13 cellular contexts compared by ENCODE assay signal in the genomic region with DNA sequence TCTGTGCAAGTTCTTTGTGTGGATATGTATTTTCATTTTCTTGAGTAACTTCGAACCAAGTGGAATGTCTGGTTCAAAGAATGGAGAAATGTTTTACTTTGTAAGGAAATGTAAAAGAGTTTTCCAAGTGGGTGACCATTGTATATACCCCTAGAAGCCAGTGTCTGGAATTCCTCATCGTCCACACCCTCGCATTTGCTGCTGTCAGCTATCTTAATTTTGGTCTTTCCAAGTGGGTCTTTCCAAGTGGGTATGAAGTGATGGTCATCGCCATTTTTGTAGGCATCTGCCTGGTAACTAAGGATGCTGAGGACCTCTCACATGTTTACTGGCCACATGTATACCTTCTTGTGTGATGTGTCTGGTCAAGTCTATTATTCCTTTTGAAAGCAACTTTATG.
DNase-seq lines count a peak whose midpoint lies in the region; ATAC-seq and TF ChIP-seq lines count a peak whose summit lies in the region.
"Had no signal": no experiment of that assay in that cellular context is flagged by ENCODE, and none has a peak within 500 bp of the region (broad histone marks: within the 10 kb centered on the region; RNA-seq: fewer than 3 reads in every experiment).

No MANE protein-coding gene starts in this region.

- no peak for ATAC-seq in HG03442 (IDR thresholded peaks at IDR 0.05; ENCODE audit: unreplicated experiment)

- intact Hi-C loops in posterior cingulate gyrus (cut with DNase I), result no loop called here
- intact Hi-C loops in posterior vena cava (cut with DNase I), result no loop called here

- no peak overlapping the region for H3K4me3 ChIP-seq in osteoblast (ENCODE audit: insufficient read depth, low read length)
- H3K4me3 ChIP-seq: HAP-1 had no signal

- H4K20me1 ChIP-seq in osteoblast (ENCODE audit: insufficient read depth, low read length), result no peaks in the 10 kb centered on the region

- H3K4me1 ChIP-seq in osteoblast (ENCODE audit: insufficient read depth, low read length), result no peaks in the 10 kb centered on the region
- H3K4me1 ChIP-seq: Caco-2, HAP-1 had no signal

- no peak overlapping the region for H3K4me2 ChIP-seq in osteoblast (ENCODE audit: insufficient read depth, low read length)

- TF ChIP-seq CTCF in VCaP (conservative IDR thresholded peaks at IDR 0.05) (no peak), osteoblast (IDR thresholded peaks at IDR 0.05; ENCODE audit: extremely low read depth, low read depth, low read length) (no peak)

- DNase-seq in activated CD8-positive, alpha-beta memory T cell treated with anti-CD3 and anti-CD28 coated beads for 24 hours, result peak; percentile 5
- no peak for DNase-seq in activated CD8-positive, alpha-beta memory T cell treated with anti-CD3 and anti-CD28 coated beads, Interleukin-2, amount 50 U/mL, for 4 hours
- peak; percentile 57 for DNase-seq in osteoblast (ENCODE audit: insufficient read length, low spot score, missing footprints)
- DNase-seq in posterior cingulate gyrus, result no peak
- DNase-seq in posterior vena cava (ENCODE audit: low spot score), result no peak
- DNase-seq: Caco-2; CD8-positive, alpha-beta memory T cell; DMS53; GF-D8 had no signal

- H3K36me3 ChIP-seq in osteoblast (ENCODE audit: insufficient read depth, low read length), result no peaks in the 10 kb centered on the region
- H3K36me3 ChIP-seq: HAP-1 had no signal

- H3K27ac ChIP-seq in VCaP (0 out of 2 replicates have a peak overlapping the region, but pooled peaks have one; percentile 16), osteoblast (ENCODE audit: low read depth, low read length) (no peak overlapping the region)
- H3K27ac ChIP-seq: 22Rv1 had no signal

- H3K27me3 ChIP-seq in osteoblast (ENCODE audit: insufficient read depth, low read length), result no peaks in the 10 kb centered on the region

- H3K79me2 ChIP-seq in osteoblast (ENCODE audit: insufficient read depth, low read length), result no peaks in the 10 kb centered on the region

- no peak overlapping the region for H2AFZ ChIP-seq in osteoblast (ENCODE audit: low read length)

- H3K9me3 ChIP-seq in osteoblast (ENCODE audit: low read depth, low read length), result no peaks in the 10 kb centered on the region
- H3K9me3 ChIP-seq: Caco-2, HAP-1 had no signal

Comparison
In these comparisons a context has a peak if more than half of its experiments do, and no peak if none do; other contexts are left out.
1. DNase-seq: peak in activated CD8-positive, alpha-beta memory T cell treated with anti-CD3 and anti-CD28 coated beads for 24 hours (single experiment) and osteoblast (single experiment); none in activated CD8-positive, alpha-beta memory T cell treated with anti-CD3 and anti-CD28 coated beads, Interleukin-2, amount 50 U/mL, for 4 hours (single experiment), posterior cingulate gyrus (0 of 10) and posterior vena cava (single experiment).